ENCODE assay signal across 18 cellular contexts in genomic region chr3:147359177-147360062, GRCh38. TPM values are rescaled to one million over a fixed set of nuclear protein-coding genes. Genes with fewer than 3 reads are reported as not detected.
"Had no signal": no experiment of that assay in that cellular context is flagged by ENCODE, and none has a peak within 500 bp of the region (broad histone marks: within the 10 kb centered on the region; RNA-seq: fewer than 3 reads in every experiment).

No MANE protein-coding gene starts in this region.

- H3K4me1 ChIP-seq: spleen, transverse colon had no signal

- DNase-seq: activated CD4-positive, alpha-beta memory T cell treated with anti-CD3 and anti-CD28 coated beads, Interleukin-2, amount 10 ng/mL, durations not matched to agents 7 days and 5 days; activated naive CD4-positive, alpha-beta T cell; aorta; effector CD8-positive, alpha-beta T cell; hypothalamus; left colon; mammary epithelial cell; SIG-M5; spleen; stimulated activated CD4-positive, alpha-beta T cell treated with anti-CD3 and anti-CD28 coated beads, Interleukin-1b, Interleukin-23, amount 100 ng/mL, for 48 hours; stimulated activated naive CD4-positive, alpha-beta T cell; substantia nigra; T-helper 2 cell; transverse colon had no signal

- H3K27ac Mint-ChIP-seq: activated CD4-positive, alpha-beta memory T cell treated with anti-CD3 and anti-CD28 coated beads, Interleukin-2, amount 10 ng/mL, durations not matched to agents 7 days and 5 days had no signal

- H3K4me3 Mint-ChIP-seq: activated CD4-positive, alpha-beta memory T cell treated with anti-CD3 and anti-CD28 coated beads, Interleukin-2, amount 10 ng/mL, durations not matched to agents 7 days and 5 days had no signal

- H3K36me3 ChIP-seq: neutrophil, spleen, transverse colon had no signal

- H3K4me1 Mint-ChIP-seq: activated CD4-positive, alpha-beta memory T cell treated with anti-CD3 and anti-CD28 coated beads, Interleukin-2, amount 10 ng/mL, durations not matched to agents 7 days and 5 days had no signal

- H3K9me3 ChIP-seq: neutrophil, transverse colon had no signal

- H3K4me3 ChIP-seq: spleen, transverse colon had no signal

- H3K27ac ChIP-seq: epithelial cell of prostate, neutrophil, spleen, transverse colon had no signal

- ATAC-seq: activated CD4-positive, CD25-positive, alpha-beta regulatory T cell treated with anti-CD3 and anti-CD28 coated beads, Interleukin-2, amount 50 U/mL, for 24 hours; left colon; right cardiac atrium had no signal

- H3K9me3 Mint-ChIP-seq: activated CD4-positive, alpha-beta memory T cell treated with anti-CD3 and anti-CD28 coated beads, Interleukin-2, amount 10 ng/mL, durations not matched to agents 7 days and 5 days had no signal

RNA-seq across cellular contexts. Expression of gene ZIC4, which starts 46.9 kb away (rescaled TPM):
- total RNA-seq: activated CD4-positive, alpha-beta memory T cell treated with anti-CD3 and anti-CD28 coated beads, Interleukin-2, amount 10 ng/mL, durations not matched to agents 7 days and 5 days; left colon; right cardiac atrium; spleen; transverse colon had no signal

RNA-seq across cellular contexts. Expression of gene ZIC1, which starts 49.7 kb away (rescaled TPM):
- total RNA-seq: activated CD4-positive, alpha-beta memory T cell treated with anti-CD3 and anti-CD28 coated beads, Interleukin-2, amount 10 ng/mL, durations not matched to agents 7 days and 5 days; left colon; spleen; transverse colon had no signal
